In genomic region chr15:22954326-22954725, GRCh38 we compare ENCODE assay signal across 21 cellular contexts.
"Had no signal": no experiment of that assay in that cellular context is flagged by ENCODE, and none has a peak within 500 bp of the region (broad histone marks: within the 10 kb centered on the region; RNA-seq: fewer than 3 reads in every experiment).

No MANE protein-coding gene starts in this region.

- ATAC-seq: activated CD8-positive, alpha-beta T cell treated with anti-CD3 and anti-CD28 coated beads, Interleukin-2, amount 10 ng/mL, durations not matched to agents 7 days and 5 days; effector memory CD8-positive, alpha-beta T cell; left colon; lower lobe of right lung; natural killer cell; stimulated activated naive B cell treated with anti-CD40 and anti-IgM and Interleukin-4, amounts not matched to agents 10 μg/mL and 1 μg/mL and 100 μg/mL, for 72 hours had no signal

- H3K36me3 ChIP-seq: lower lobe of right lung had no signal

- H3K4me3 ChIP-seq: lower lobe of right lung, tibial nerve had no signal

- DNase-seq: activated CD4-positive, alpha-beta T cell treated with anti-CD3 and anti-CD28 coated beads, Interleukin-2, amount 10 ng/mL, durations not matched to agents 24 days and 14 days; activated CD8-positive, alpha-beta T cell treated with anti-CD3 and anti-CD28 coated beads, Interleukin-2, amount 10 ng/mL, durations not matched to agents 7 days and 5 days; activated naive CD4-positive, alpha-beta T cell treated with Interleukin-2 at 50 U/mL for 16 hours; activated naive CD8-positive, alpha-beta T cell treated with anti-CD3 and anti-CD28 coated beads, Interleukin-2, amount 10 ng/mL, durations not matched to agents 7 days and 5 days; activated T-cell treated with anti-CD3 and anti-CD28 coated beads, Interleukin-2, amount 50 U/mL, for 24 hours; amygdala; cerebellar nuclear complex; dermis blood vessel endothelial cell; effector memory CD8-positive, alpha-beta T cell; foreskin fibroblast; glutamatergic neuron; hypothalamus; islet precursor cell; left colon; lower lobe of right lung; natural killer cell; stimulated activated naive B cell treated with anti-CD40 and anti-IgM and Interleukin-4, amounts not matched to agents 10 μg/mL and 1 μg/mL and 100 μg/mL, for 72 hours; T-helper 1 cell had no signal

- H3K27ac Mint-ChIP-seq: activated CD4-positive, alpha-beta T cell treated with anti-CD3 and anti-CD28 coated beads, Interleukin-2, amount 10 ng/mL, durations not matched to agents 24 days and 14 days; activated CD8-positive, alpha-beta T cell treated with anti-CD3 and anti-CD28 coated beads, Interleukin-2, amount 10 ng/mL, durations not matched to agents 7 days and 5 days; activated naive CD8-positive, alpha-beta T cell treated with anti-CD3 and anti-CD28 coated beads, Interleukin-2, amount 10 ng/mL, durations not matched to agents 7 days and 5 days; activated T-cell treated with anti-CD3 and anti-CD28 coated beads, Interleukin-2, amount 50 U/mL, for 24 hours; activated T-helper 2 cell treated with anti-CD3 and anti-CD28 coated beads, Interferon-gamma antibody, Interleukin-2, Interleukin-4, amounts not matched to agents 10 μg/mL and 5 μg/mL and 100 μg/mL, durations not matched to agents 14 hours and 24 hours and 36 hours; natural killer cell; stimulated activated naive B cell treated with anti-CD40 and anti-IgM and Interleukin-4, amounts not matched to agents 10 μg/mL and 1 μg/mL and 100 μg/mL, for 72 hours had no signal

- H3K27me3 Mint-ChIP-seq: activated CD4-positive, alpha-beta T cell treated with anti-CD3 and anti-CD28 coated beads, Interleukin-2, amount 10 ng/mL, durations not matched to agents 24 days and 14 days; activated naive CD8-positive, alpha-beta T cell treated with anti-CD3 and anti-CD28 coated beads, Interleukin-2, amount 10 ng/mL, durations not matched to agents 7 days and 5 days; activated T-cell treated with anti-CD3 and anti-CD28 coated beads, Interleukin-2, amount 50 U/mL, for 24 hours had no signal

- H3K4me3 Mint-ChIP-seq: activated CD4-positive, alpha-beta T cell treated with anti-CD3 and anti-CD28 coated beads, Interleukin-2, amount 10 ng/mL, durations not matched to agents 24 days and 14 days; activated CD8-positive, alpha-beta T cell treated with anti-CD3 and anti-CD28 coated beads, Interleukin-2, amount 10 ng/mL, durations not matched to agents 7 days and 5 days; activated naive CD8-positive, alpha-beta T cell treated with anti-CD3 and anti-CD28 coated beads, Interleukin-2, amount 10 ng/mL, durations not matched to agents 7 days and 5 days; activated T-cell treated with anti-CD3 and anti-CD28 coated beads, Interleukin-2, amount 50 U/mL, for 24 hours; effector memory CD8-positive, alpha-beta T cell; natural killer cell; stimulated activated naive B cell treated with anti-CD40 and anti-IgM and Interleukin-4, amounts not matched to agents 10 μg/mL and 1 μg/mL and 100 μg/mL, for 72 hours had no signal

- H3K27me3 ChIP-seq: tibial nerve had no signal

- H3K27ac ChIP-seq: epithelial cell of prostate, lower lobe of right lung had no signal

- H3K36me3 Mint-ChIP-seq: activated naive CD8-positive, alpha-beta T cell treated with anti-CD3 and anti-CD28 coated beads, Interleukin-2, amount 10 ng/mL, durations not matched to agents 7 days and 5 days; natural killer cell; stimulated activated naive B cell treated with anti-CD40 and anti-IgM and Interleukin-4, amounts not matched to agents 10 μg/mL and 1 μg/mL and 100 μg/mL, for 72 hours had no signal

- H3K9me3 ChIP-seq: lower lobe of right lung, tibial nerve had no signal

- H3K9me3 Mint-ChIP-seq: activated CD4-positive, alpha-beta T cell treated with anti-CD3 and anti-CD28 coated beads, Interleukin-2, amount 10 ng/mL, durations not matched to agents 24 days and 14 days; activated naive CD8-positive, alpha-beta T cell treated with anti-CD3 and anti-CD28 coated beads, Interleukin-2, amount 10 ng/mL, durations not matched to agents 7 days and 5 days; activated T-cell treated with anti-CD3 and anti-CD28 coated beads, Interleukin-2, amount 50 U/mL, for 24 hours; activated T-helper 2 cell treated with anti-CD3 and anti-CD28 coated beads, Interferon-gamma antibody, Interleukin-2, Interleukin-4, amounts not matched to agents 10 μg/mL and 5 μg/mL and 100 μg/mL, durations not matched to agents 14 hours and 24 hours and 36 hours; effector memory CD8-positive, alpha-beta T cell; natural killer cell; stimulated activated naive B cell treated with anti-CD40 and anti-IgM and Interleukin-4, amounts not matched to agents 10 μg/mL and 1 μg/mL and 100 μg/mL, for 72 hours had no signal
